In the genomic region with DNA sequence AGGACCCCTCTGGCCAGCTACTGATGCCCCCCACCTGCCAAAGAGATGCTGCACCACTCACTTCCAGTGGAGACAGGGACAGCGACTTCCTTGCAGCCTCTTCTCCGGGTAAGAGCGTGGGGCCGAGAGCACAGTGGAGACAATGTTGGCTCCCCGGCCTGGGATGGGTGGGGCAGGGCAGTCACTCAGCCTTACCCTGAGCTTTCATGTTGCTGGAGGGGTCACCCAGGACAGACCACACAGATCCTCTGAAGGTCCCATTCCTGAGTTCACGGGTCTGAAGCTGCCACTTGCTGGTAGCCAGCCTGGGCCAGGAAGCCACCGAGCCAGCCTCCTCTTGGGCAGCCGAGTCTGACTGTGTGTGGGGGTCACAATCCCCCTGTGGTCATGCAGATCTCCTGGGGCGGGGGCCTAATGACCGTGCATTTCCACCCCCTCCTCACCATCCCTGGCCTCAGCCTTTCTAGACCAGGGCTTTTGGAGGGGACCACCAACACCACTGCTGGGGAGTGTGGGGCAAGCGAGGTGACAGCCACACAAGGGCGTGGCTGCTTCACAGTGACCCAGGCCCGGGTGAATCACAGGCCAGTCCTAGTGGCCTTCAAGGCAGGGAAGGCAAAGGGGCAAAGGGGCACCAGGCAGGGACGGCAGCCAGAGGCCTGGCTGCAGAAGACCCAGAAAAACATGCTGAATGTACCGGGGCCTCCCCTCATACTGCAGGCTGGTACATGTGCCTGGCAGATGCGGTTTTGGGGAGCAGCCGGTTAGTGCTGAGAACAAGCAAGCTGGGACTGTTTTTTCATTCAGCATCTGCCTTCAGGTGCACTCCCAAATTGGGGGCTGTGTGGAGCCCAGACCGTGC, we compare ENCODE assay signal across 1 cellular context.
TF ChIP-seq lines count a peak whose summit lies in the region.

No MANE protein-coding gene starts in this region.

TF ChIP-seq in HCT116, 20 proteins besides CTCF, POLR2A, EP300 and RAD21 (continued from another document):
- TF ChIP-seq CBX3 (IDR thresholded peaks at IDR 0.05; ENCODE audit: low read depth) = no peak
TF ChIP-seq in HCT116: peak in this region for 1.
